ENCODE assay signal across 8 cellular contexts in the genomic region with DNA sequence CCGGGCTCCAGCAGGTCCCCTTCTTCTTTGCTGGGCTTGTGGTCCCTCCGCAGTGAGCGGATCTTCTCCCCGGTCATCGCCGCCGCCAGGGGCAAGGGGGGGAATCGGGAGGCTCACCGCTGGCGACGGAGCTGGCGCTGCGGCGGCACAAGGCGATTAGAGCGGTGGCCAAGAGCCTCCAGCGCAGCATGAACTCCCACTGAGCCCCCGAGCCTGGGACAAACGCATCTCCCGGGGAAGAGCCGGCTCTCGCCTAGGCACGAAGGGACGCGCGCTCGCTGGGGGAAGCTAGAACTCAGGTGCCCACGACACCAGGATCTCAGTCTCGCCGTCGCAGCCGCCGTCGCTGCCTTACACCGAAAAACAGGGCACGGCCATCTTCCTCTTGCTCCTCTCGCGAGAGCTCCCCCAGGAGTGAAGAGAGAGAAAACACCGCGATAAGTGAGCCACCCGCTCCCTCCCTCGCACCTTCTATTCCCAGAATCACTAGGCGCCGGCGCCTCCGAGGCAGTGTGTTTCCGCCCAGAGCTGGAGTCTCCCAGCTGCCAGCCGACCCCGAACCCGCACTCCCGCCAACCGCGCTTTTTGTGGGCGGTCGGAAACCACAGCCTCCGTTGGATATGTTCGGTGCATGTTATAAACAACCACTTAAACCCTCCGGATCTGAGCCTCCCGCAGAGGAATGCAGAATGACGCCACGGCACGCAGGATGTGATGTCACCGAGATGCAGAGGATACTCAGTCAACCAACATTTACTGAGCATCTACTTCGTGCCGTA. TPM values are rescaled to one million over a fixed set of nuclear protein-coding genes. Genes with fewer than 3 reads are reported as not detected.
A peak's percentile ranks its signal among the peaks of the same experiment; 100 is the strongest.
DNase-seq lines count a peak whose midpoint lies in the region; ATAC-seq and TF ChIP-seq lines count a peak whose summit lies in the region.

A gene with protein sequence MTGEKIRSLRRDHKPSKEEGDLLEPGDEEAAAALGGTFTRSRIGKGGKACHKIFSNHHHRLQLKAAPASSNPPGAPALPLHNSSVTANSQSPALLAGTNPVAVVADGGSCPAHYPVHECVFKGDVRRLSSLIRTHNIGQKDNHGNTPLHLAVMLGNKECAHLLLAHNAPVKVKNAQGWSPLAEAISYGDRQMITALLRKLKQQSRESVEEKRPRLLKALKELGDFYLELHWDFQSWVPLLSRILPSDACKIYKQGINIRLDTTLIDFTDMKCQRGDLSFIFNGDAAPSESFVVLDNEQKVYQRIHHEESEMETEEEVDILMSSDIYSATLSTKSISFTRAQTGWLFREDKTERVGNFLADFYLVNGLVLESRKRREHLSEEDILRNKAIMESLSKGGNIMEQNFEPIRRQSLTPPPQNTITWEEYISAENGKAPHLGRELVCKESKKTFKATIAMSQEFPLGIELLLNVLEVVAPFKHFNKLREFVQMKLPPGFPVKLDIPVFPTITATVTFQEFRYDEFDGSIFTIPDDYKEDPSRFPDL (minus strand): TSS at position 391 of the 779 bp plus-strand sequence. CDS start 314 bp downstream, at position 77.

- POLR2A ChIA-PET in RWPE1 (lab: Yijun Ruan, JAX; ENCODE audit: low non-redundant PET): interaction anchor here (0.5 to 1.7 kb wide), 2 partner anchors 38 to 57 kb away, joined by 4 to 9 read pairs; a partner anchor contains a TSS

- intact Hi-C loops in activated T-helper 2 cell treated with anti-CD3 and anti-CD28 coated beads, Interferon-gamma antibody, Interleukin-2, Interleukin-4, amounts not matched to agents 10 μg/mL and 5 μg/mL and 100 μg/mL, durations not matched to agents 14 hours and 24 hours and 36 hours (cut with micrococcal nuclease): loop anchor here (1.0 to 10.0 kb wide), 6 partner anchors 57 to 726 kb away; a partner anchor contains a TSS
- intact Hi-C loops in natural killer cell (cut with micrococcal nuclease): loop anchor here (1.0 to 5.0 kb wide), 4 partner anchors 57 to 727 kb away; a partner anchor contains a TSS

- H3K4me3 ChIP-seq in LNCaP clone FGC (ENCODE audit: low read depth, low read length): peak within 1 kb of the TSS; percentile 97

- peak within 1 kb of the TSS; percentile 91 for H3K4me3 Mint-ChIP-seq in activated T-helper 2 cell treated with anti-CD3 and anti-CD28 coated beads, Interferon-gamma antibody, Interleukin-2, Interleukin-4, amounts not matched to agents 10 μg/mL and 5 μg/mL and 100 μg/mL, durations not matched to agents 14 hours and 24 hours and 36 hours (ENCODE audit: low read depth)
- H3K4me3 Mint-ChIP-seq in natural killer cell: peak within 1 kb of the TSS; percentile 98

- CTCF ChIA-PET in RWPE1 (lab: Yijun Ruan, JAX): interaction anchor here (0.7 kb wide), 1 partner anchor 17 kb away, joined by 3 read pairs; no protein-coding TSS in a partner anchor

- 0 out of 2 replicates have a peak, but pooled peaks have one; percentile 12 for TF ChIP-seq CTCF in LNCaP clone FGC (IDR thresholded peaks at IDR 0.05; ENCODE audit: control insufficient read depth, extremely low read depth, insufficient read depth)
- no peak for TF ChIP-seq CTCF in RWPE1 (conservative IDR thresholded peaks at IDR 0.05; ENCODE audit: low read depth)
- TF ChIP-seq CTCF in natural killer cell (IDR thresholded peaks at IDR 0.05): no peak

- H3K9me3 Mint-ChIP-seq in activated T-helper 2 cell treated with anti-CD3 and anti-CD28 coated beads, Interferon-gamma antibody, Interleukin-2, Interleukin-4, amounts not matched to agents 10 μg/mL and 5 μg/mL and 100 μg/mL, durations not matched to agents 14 hours and 24 hours and 36 hours: peaks cover 4% of the 10 kb centered on the region
- peaks cover 0 to 2% of the 10 kb centered on the region in 2 donors for H3K9me3 Mint-ChIP-seq in natural killer cell

- peak; percentile 98 for DNase-seq in EH (ENCODE audit: low read depth)
- DNase-seq in GOT3 (lab: John Stamatoyannopoulos, UW): peak; percentile 81
- peak; percentile 85 for DNase-seq in LNCaP clone FGC (ENCODE audit: low read depth)
- DNase-seq in RWPE1 (ENCODE audit: low spot score): peak; percentile 92
- DNase-seq in activated T-helper 2 cell treated with anti-CD3 and anti-CD28 coated beads, Interferon-gamma antibody, Interleukin-2, Interleukin-4, amounts not matched to agents 10 μg/mL and 5 μg/mL and 100 μg/mL, durations not matched to agents 14 hours and 24 hours and 36 hours (ENCODE audit: low spot score): peak; percentile 90
- DNase-seq in fibroblast of peridontal ligament (ENCODE audit: extremely low read depth): peak; percentile 97
- peak; percentile 87 for DNase-seq in natural killer cell
- peak; percentile 87 for DNase-seq in stimulated activated naive CD4-positive, alpha-beta T cell treated with Interleukin-2 at 50 U/mL for 16 hours (lab: John Stamatoyannopoulos, UW)

- H3K4me1 Mint-ChIP-seq in activated T-helper 2 cell treated with anti-CD3 and anti-CD28 coated beads, Interferon-gamma antibody, Interleukin-2, Interleukin-4, amounts not matched to agents 10 μg/mL and 5 μg/mL and 100 μg/mL, durations not matched to agents 14 hours and 24 hours and 36 hours (ENCODE audit: low read depth): peaks cover 28% of the 10 kb centered on the region
- H3K4me1 Mint-ChIP-seq in natural killer cell: peaks cover 30 to 35% of the 10 kb centered on the region in 2 donors

- H3K27me3 Mint-ChIP-seq in activated T-helper 2 cell treated with anti-CD3 and anti-CD28 coated beads, Interferon-gamma antibody, Interleukin-2, Interleukin-4, amounts not matched to agents 10 μg/mL and 5 μg/mL and 100 μg/mL, durations not matched to agents 14 hours and 24 hours and 36 hours (ENCODE audit: low read depth): no peaks in the 10 kb centered on the region
- H3K27me3 Mint-ChIP-seq in natural killer cell (ENCODE audit: low read depth in 2 of 2): no peaks in the 10 kb centered on the region

- H3K36me3 Mint-ChIP-seq in activated T-helper 2 cell treated with anti-CD3 and anti-CD28 coated beads, Interferon-gamma antibody, Interleukin-2, Interleukin-4, amounts not matched to agents 10 μg/mL and 5 μg/mL and 100 μg/mL, durations not matched to agents 14 hours and 24 hours and 36 hours (ENCODE audit: low read depth): peaks cover 24% of the 10 kb centered on the region
- peaks cover 6% of the 10 kb centered on the region for H3K36me3 Mint-ChIP-seq in natural killer cell

- H3K27ac ChIP-seq in RWPE1: peak within 1 kb of the TSS; percentile 90

- peak; percentile 90 to 93 (median 90) for ATAC-seq in natural killer cell

- peak within 1 kb of the TSS; percentile 94 for H3K27ac Mint-ChIP-seq in activated T-helper 2 cell treated with anti-CD3 and anti-CD28 coated beads, Interferon-gamma antibody, Interleukin-2, Interleukin-4, amounts not matched to agents 10 μg/mL and 5 μg/mL and 100 μg/mL, durations not matched to agents 14 hours and 24 hours and 36 hours
- H3K27ac Mint-ChIP-seq in natural killer cell: peak within 1 kb of the TSS; percentile 99

RNA-seq across cellular contexts. Expression of the gene that starts here (rescaled TPM):
- 24.7 and 25.8 TPM in 2 replicates for total RNA-seq in activated T-helper 2 cell treated with anti-CD3 and anti-CD28 coated beads, Interferon-gamma antibody, Interleukin-2, Interleukin-4, amounts not matched to agents 10 μg/mL and 5 μg/mL and 100 μg/mL, durations not matched to agents 14 hours and 24 hours and 36 hours
- 10 to 100 TPM; 32.2 to 33.7 (median 32.8) TPM for total RNA-seq in natural killer cell

Comparison
In these comparisons a context has a peak if more than half of its experiments do, and no peak if none do; other contexts are left out.
1. Peak in every context shown above with its lines: DNase-seq, ATAC-seq, H3K4me3 ChIP-seq and H3K27ac ChIP-seq.